ENCODE assay signal across 8 cellular contexts in the genomic region with DNA sequence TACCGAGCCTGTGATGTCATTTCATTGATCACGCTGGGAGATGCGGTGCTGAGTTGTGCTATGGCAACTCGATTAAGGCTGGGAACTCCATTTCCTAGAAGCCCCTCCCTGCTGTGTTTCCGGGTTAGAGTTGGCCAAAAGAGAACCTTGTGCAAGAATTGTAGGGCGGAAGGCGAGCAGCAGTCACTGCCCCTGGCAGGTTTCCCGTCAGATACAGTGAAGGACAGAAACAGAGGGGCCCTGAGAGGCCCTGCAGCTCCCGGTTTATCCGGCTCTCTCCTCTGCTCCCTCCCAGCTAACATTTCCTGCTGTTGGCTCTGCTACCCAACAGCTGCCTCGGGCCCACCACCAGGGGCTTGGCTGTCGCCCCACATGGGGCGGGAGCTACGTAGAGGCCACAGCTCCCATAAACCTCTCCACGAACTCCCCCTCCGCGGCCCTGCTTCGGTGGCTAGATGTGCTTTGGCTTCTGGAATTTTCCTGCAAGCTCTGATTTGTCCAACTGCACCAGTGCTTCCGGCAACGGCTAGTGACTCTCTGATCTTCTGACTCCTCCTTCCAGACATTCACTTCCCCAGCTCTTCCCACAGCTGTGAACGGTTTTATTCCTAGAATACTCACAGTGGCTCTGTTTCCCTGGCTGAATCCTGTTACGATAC.
A peak's percentile ranks its signal among the peaks of the same experiment; 100 is the strongest.
DNase-seq lines count a peak whose midpoint lies in the region; ATAC-seq and TF ChIP-seq lines count a peak whose summit lies in the region.

No MANE protein-coding gene starts in this region.

- H3K36me3 ChIP-seq in lower lobe of right lung = no peaks in the 10 kb centered on the region

- DNase-seq in GM04503 (ENCODE audit: low read depth) (peak; percentile 65), NCI-H1694 treated with DMSO at 0.1 percent for 48 hours (lab: John Stamatoyannopoulos, UW) (peak; percentile 65), dorsolateral prefrontal cortex (peak in 8 of 10 donors; percentile 5 to 66 (median 46)), lower lobe of right lung (peak; percentile 75)
- DNase-seq in activated CD4-positive, alpha-beta T cell treated with anti-CD3 and anti-CD28 coated beads, Interleukin-2, amount 50 U/mL, for 24 hours (ENCODE audit: low read depth in 1 of 2, low spot score in 1 of 2) = peak; percentile 1 to 18
- DNase-seq in stimulated activated CD4-positive, alpha-beta T cell treated with anti-CD3 and anti-CD28 coated beads, Interleukin-4, amount 100 ng/mL, for 24 hours = peak; percentile 32

- H3K9me3 ChIP-seq in lower lobe of right lung = no peaks in the 10 kb centered on the region

- peaks cover 0 to 84% (median 14%) of the 10 kb centered on the region in 45 donors for H3K27me3 ChIP-seq in dorsolateral prefrontal cortex
- H3K27me3 ChIP-seq in lower lobe of right lung (ENCODE audit: low read depth) = no peaks in the 10 kb centered on the region

- ATAC-seq in lower lobe of right lung = peak; percentile 93 to 97
- no peak for ATAC-seq in GM18873 (IDR thresholded peaks at IDR 0.05; ENCODE audit: low FRiP score, unreplicated experiment)
- ATAC-seq in GM21528 (IDR thresholded peaks at IDR 0.05; ENCODE audit: low FRiP score, unreplicated experiment) = no peak

- TF ChIP-seq CTCF in dorsolateral prefrontal cortex (IDR thresholded peaks at IDR 0.05 in 54 of 56, conservative IDR thresholded peaks at IDR 0.05 in 2 of 56; ENCODE audit: low read depth in 1 of 56, partially characterized antibody in 56 of 56) = peak in 7 of 56 donors; percentile 9 to 22 (median 14)
- peak; percentile 12 for TF ChIP-seq CTCF in lower lobe of right lung (IDR thresholded peaks at IDR 0.05)

- H3K4me1 ChIP-seq in lower lobe of right lung = no peaks in the 10 kb centered on the region

- intact Hi-C loops in dorsolateral prefrontal cortex (cut with DNase I) = loop anchor here in 1 of 2 donors (5.0 kb wide), 1 partner anchor 72 kb away; no protein-coding TSS in a partner anchor
- intact Hi-C loops in lower lobe of right lung (cut with DNase I) = no loop called here

- peak overlapping the region in 54 of 59 donors; percentile 23 to 91 (median 76) for H3K27ac ChIP-seq in dorsolateral prefrontal cortex
- peak overlapping the region; percentile 92 for H3K27ac ChIP-seq in lower lobe of right lung

- H3K4me3 ChIP-seq in dorsolateral prefrontal cortex (peak overlapping the region in 57 of 59 donors; percentile 1 to 60 (median 44)), lower lobe of right lung (peak overlapping the region; percentile 46)

Comparison
In these comparisons a context has a peak if more than half of its experiments do, and no peak if none do; other contexts are left out.
1. DNase-seq: peak in every context shown above with its lines; median percentile 75 in lower lobe of right lung; 65 in GM04503; 65 in NCI-H1694 treated with DMSO at 0.1 percent for 48 hours; 46 in dorsolateral prefrontal cortex; 32 in stimulated activated CD4-positive, alpha-beta T cell treated with anti-CD3 and anti-CD28 coated beads, Interleukin-4, amount 100 ng/mL, for 24 hours; 10 in activated CD4-positive, alpha-beta T cell treated with anti-CD3 and anti-CD28 coated beads, Interleukin-2, amount 50 U/mL, for 24 hours.
2. ATAC-seq: peak in lower lobe of right lung (2 of 2); none in GM18873 (single experiment) and GM21528 (single experiment).